ENCODE assay signal across 8 cellular contexts in the genomic region with DNA sequence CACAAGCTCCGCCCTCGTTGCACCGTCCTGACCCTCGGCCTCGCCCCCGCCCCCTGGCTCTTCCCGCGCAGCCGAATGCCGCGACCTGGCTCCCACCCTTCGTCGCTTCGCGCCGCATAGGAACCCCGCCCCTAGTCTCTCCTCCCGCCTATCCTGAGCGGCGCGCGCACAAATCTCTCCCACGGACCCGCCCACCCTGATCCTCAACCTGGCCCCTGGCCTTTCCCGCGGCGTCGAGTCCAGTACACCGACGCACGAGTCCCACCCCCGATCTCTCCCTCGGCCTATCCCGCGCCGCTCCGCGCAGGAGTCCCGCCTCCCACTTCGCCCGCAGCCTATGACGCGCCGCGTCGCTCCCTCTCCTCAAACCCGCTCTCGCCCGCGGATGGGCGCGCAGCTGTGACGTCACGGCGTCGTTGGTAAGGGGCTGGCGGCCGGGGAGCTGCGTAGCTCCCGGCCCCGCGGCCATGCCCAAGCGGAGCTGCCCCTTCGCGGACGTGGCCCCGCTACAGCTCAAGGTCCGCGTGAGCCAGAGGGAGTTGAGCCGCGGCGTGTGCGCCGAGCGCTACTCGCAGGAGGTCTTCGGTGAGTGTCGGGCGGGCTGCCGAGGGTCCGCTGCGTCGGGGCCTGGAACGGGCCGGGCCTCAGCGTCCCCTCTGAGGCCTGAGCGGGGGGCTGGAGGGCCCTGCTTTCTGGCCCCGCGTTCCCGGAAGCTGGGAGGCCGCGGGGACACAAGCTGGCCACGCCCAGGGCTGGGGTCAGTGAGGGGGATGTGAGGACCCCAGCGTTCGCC. TPM values are rescaled to one million over a fixed set of nuclear protein-coding genes. Genes with fewer than 3 reads are reported as not detected.
DNase-seq lines count a peak whose midpoint lies in the region; ATAC-seq and TF ChIP-seq lines count a peak whose summit lies in the region.

Gene SIVA1 (plus strand): TSS at position 413 of the 793 bp plus-strand sequence. CDS start 55 bp downstream, at position 468.

- CTCF ChIA-PET in PC-3 (lab: Charles Lee) = interaction anchor here (0.6 kb wide), 2 partner anchors 74 to 217 kb away, joined by 3 read pairs; no protein-coding TSS in a partner anchor

- TF ChIP-seq CTCF in PC-3 (conservative IDR thresholded peaks at IDR 0.05; ENCODE audit: low read depth, low read length) (no peak), epithelial cell of esophagus (IDR thresholded peaks at IDR 0.05; ENCODE audit: insufficient read depth, low read depth, low read length, missing control alignments) (no peak)

- POLR2A ChIA-PET in PC-3 (lab: Charles Lee; ENCODE audit: unreplicated experiment) = interaction anchor here (0.5 to 1.2 kb wide), 4 partner anchors 74 to 1201 kb away, joined by 3 to 18 read pairs (median 6); no protein-coding TSS in a partner anchor

- peak; percentile 86 for ATAC-seq in GM21576 (IDR thresholded peaks at IDR 0.05; ENCODE audit: unreplicated experiment)
- peak; percentile 91 for ATAC-seq in PC-3

- TF ChIP-seq EP300 in Ishikawa (IDR thresholded peaks at IDR 0.05; ENCODE audit: borderline replicate concordance) = no peak

- DNase-seq in DMS114 treated with DMSO at 0.1 percent for 48 hours (lab: John Stamatoyannopoulos, UW; ENCODE audit: unreplicated experiment) = peak; percentile 97
- peak; percentile 99 for DNase-seq in PC-3
- DNase-seq in activated T-cell treated with anti-CD3 and anti-CD28 coated beads for 48 hours (ENCODE audit: low read depth) = peak; percentile 100
- peak; percentile 100 for DNase-seq in epithelial cell of esophagus (ENCODE audit: low read depth)
- peak; percentile 98 to 99 for DNase-seq in stimulated activated CD8-positive, alpha-beta memory T cell treated with anti-CD3 and anti-CD28 coated beads, Interleukin-4, amount 100 ng/mL, for 1 hour (ENCODE audit: low read depth in 2 of 2, low spot score in 1 of 2)

- peak within 1 kb of the TSS; percentile 94 for H3K4me2 ChIP-seq in PC-3 (ENCODE audit: low read length)

- H3K27me3 ChIP-seq in PC-3 (ENCODE audit: low read length) = no peaks in the 10 kb centered on the region
- H3K27me3 ChIP-seq in mononuclear cell (ENCODE audit: insufficient read depth, low read length) = no peaks in the 10 kb centered on the region

- H3K4me1 ChIP-seq in PC-3 (ENCODE audit: insufficient read depth, low read length) = peaks cover 32% of the 10 kb centered on the region
- peaks cover 30% of the 10 kb centered on the region for H3K4me1 ChIP-seq in mononuclear cell (ENCODE audit: insufficient read depth, low read length)

- H3K4me3 ChIP-seq in PC-3 (ENCODE audit: low read length) = peak within 1 kb of the TSS; percentile 100
- H3K4me3 ChIP-seq in epithelial cell of esophagus (ENCODE audit: low read length) = peak within 1 kb of the TSS; percentile 83
- H3K4me3 ChIP-seq in mononuclear cell (ENCODE audit: low read length) = peak within 1 kb of the TSS; percentile 93

- peak within 1 kb of the TSS; percentile 54 for H3K27ac ChIP-seq in PC-3 (ENCODE audit: low read length)

- peaks cover 14% of the 10 kb centered on the region; the same call in 1 of the 2 replicates for H3K36me3 ChIP-seq in PC-3 (ENCODE audit: low read depth, low read length)

- peaks cover 23% of the 10 kb centered on the region for H4K20me1 ChIP-seq in PC-3 (ENCODE audit: low read length)

- TF ChIP-seq RAD21 in Ishikawa (IDR thresholded peaks at IDR 0.05; ENCODE audit: low read depth) = no peak

- peaks cover 49% of the 10 kb centered on the region for H3K79me2 ChIP-seq in PC-3 (ENCODE audit: low read length)

- peak within 1 kb of the TSS; percentile 78 for H2AFZ ChIP-seq in PC-3 (ENCODE audit: low read length)

- BruUV-seq in PC-3 (replicated peaks; lab: Mats Ljungman, UMichigan) = no TSS peak

- H3K9ac ChIP-seq in PC-3 (ENCODE audit: low read length) = peak within 1 kb of the TSS; percentile 99

- H3F3A ChIP-seq in PC-3 (ENCODE audit: low read length, unreplicated experiment) = no peaks in the 10 kb centered on the region

- H3K9me3 ChIP-seq in PC-3 (ENCODE audit: low read length) = no peaks in the 10 kb centered on the region
- no peaks in the 10 kb centered on the region for H3K9me3 ChIP-seq in mononuclear cell (ENCODE audit: low read depth, low read length)

- intact Hi-C loops in PC-3 (cut with micrococcal nuclease) = no loop called here

- H3K9me2 ChIP-seq in PC-3 (replicated peaks; ENCODE audit: low read length) = no peaks in the 10 kb centered on the region

TF ChIP-seq in Ishikawa, 13 proteins besides CTCF, POLR2A, EP300 and RAD21:
- TF ChIP-seq CREB1 (IDR thresholded peaks at IDR 0.05; ENCODE audit: low read depth) (peak; percentile 95), FOXM1 (IDR thresholded peaks at IDR 0.05; ENCODE audit: borderline replicate concordance, low read depth) (no peak), NFIC (IDR thresholded peaks at IDR 0.05) (peak; percentile 4; the same call in 1 of the 2 replicates), TCF12 (IDR thresholded peaks at IDR 0.05; ENCODE audit: low read depth) (no peak; the same call in 1 of the 2 replicates), ZBTB7A (IDR thresholded peaks at IDR 0.05; ENCODE audit: low read depth) (peak; percentile 95), YY1 (IDR thresholded peaks at IDR 0.05; ENCODE audit: low read depth) (peak; percentile 83), USF1 (IDR thresholded peaks at IDR 0.05) (peak; percentile 14; the same call in 1 of the 2 replicates), TAF1 (IDR thresholded peaks at IDR 0.05; ENCODE audit: low read depth) (peak; percentile 79), CEBPB (IDR thresholded peaks at IDR 0.05) (no peak), EGR1 (IDR thresholded peaks at IDR 0.05) (no peak; the same call in 1 of the 2 replicates), TEAD4 (IDR thresholded peaks at IDR 0.05) (peak; percentile 30; the same call in 1 of the 2 replicates)
- TF ChIP-seq, protein P1, sequence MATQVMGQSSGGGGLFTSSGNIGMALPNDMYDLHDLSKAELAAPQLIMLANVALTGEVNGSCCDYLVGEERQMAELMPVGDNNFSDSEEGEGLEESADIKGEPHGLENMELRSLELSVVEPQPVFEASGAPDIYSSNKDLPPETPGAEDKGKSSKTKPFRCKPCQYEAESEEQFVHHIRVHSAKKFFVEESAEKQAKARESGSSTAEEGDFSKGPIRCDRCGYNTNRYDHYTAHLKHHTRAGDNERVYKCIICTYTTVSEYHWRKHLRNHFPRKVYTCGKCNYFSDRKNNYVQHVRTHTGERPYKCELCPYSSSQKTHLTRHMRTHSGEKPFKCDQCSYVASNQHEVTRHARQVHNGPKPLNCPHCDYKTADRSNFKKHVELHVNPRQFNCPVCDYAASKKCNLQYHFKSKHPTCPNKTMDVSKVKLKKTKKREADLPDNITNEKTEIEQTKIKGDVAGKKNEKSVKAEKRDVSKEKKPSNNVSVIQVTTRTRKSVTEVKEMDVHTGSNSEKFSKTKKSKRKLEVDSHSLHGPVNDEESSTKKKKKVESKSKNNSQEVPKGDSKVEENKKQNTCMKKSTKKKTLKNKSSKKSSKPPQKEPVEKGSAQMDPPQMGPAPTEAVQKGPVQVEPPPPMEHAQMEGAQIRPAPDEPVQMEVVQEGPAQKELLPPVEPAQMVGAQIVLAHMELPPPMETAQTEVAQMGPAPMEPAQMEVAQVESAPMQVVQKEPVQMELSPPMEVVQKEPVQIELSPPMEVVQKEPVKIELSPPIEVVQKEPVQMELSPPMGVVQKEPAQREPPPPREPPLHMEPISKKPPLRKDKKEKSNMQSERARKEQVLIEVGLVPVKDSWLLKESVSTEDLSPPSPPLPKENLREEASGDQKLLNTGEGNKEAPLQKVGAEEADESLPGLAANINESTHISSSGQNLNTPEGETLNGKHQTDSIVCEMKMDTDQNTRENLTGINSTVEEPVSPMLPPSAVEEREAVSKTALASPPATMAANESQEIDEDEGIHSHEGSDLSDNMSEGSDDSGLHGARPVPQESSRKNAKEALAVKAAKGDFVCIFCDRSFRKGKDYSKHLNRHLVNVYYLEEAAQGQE (IDR thresholded peaks at IDR 0.05; ENCODE audit: low read depth) = no peak
- TF ChIP-seq, protein P2, sequence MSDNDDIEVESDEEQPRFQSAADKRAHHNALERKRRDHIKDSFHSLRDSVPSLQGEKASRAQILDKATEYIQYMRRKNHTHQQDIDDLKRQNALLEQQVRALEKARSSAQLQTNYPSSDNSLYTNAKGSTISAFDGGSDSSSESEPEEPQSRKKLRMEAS (IDR thresholded peaks at IDR 0.05) = peak; percentile 63; the same call in 1 of the 2 replicates

RNA-seq across cellular contexts. Expression of gene SIVA1, which starts in this region (rescaled TPM):
- 375 and 519 TPM in 2 replicates for total RNA-seq in PC-3 (2014; rRNA removed)
- total RNA-seq in mononuclear cell = 66.9 TPM

Comparison
In these comparisons a context has a peak if more than half of its experiments do, and no peak if none do; other contexts are left out.
1. Peak in every context shown above with its lines: DNase-seq, ATAC-seq, H3K4me3 ChIP-seq and H3K27ac ChIP-seq.